ENCODE assay signal across 26 cellular contexts in the genomic region with DNA sequence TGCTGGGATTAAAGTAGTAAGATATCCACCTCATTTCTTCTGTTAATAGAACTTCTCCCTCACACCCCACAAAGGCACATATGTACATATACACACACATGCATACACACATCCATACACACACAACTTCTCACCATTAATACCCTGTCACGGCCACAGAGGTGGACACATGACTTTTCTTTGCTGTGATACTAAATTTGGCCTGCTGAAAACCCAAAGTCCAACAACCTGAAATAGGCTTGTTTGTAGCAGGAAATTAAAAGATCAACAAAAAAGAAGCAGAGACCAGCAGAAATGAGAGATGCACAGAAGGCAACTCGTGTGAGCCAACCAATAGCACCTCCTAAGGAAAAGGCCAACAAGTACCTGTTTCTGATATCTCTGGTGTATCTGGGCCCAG.
"Had no signal": no experiment of that assay in that cellular context is flagged by ENCODE, and none has a peak within 500 bp of the region (broad histone marks: within the 10 kb centered on the region; RNA-seq: fewer than 3 reads in every experiment).

No MANE protein-coding gene starts in this region.

- ATAC-seq: left cardiac atrium; left lung; natural killer cell; sciatic nerve; stimulated activated naive CD8-positive, alpha-beta T cell treated with anti-CD3 and anti-CD28 coated beads, Interleukin-15, Interleukin-2, amounts not matched to agents 100 U/mL and 50 U/mL, for 24 hours had no signal

- H3K9me3 ChIP-seq: ovary, right atrium auricular region, testis, thyroid gland, transverse colon, vagina had no signal

- H3K36me3 ChIP-seq: left lung, ovary, right atrium auricular region, stomach, thyroid gland, transverse colon, upper lobe of left lung, vagina had no signal

- H3K27ac ChIP-seq: hepatocyte, left lung, ovary, right atrium auricular region, skin epidermis, stomach, testis, thyroid gland, transverse colon, upper lobe of left lung, vagina had no signal

- FAIRE-seq: keratinocyte had no signal

- H3K4me1 ChIP-seq: left lung, testis, thyroid gland, transverse colon, upper lobe of left lung, vagina had no signal

- H3K4me3 ChIP-seq: hepatocyte, left lung, lung, ovary, right atrium auricular region, skin epidermis, stomach, testis, thyroid gland, transverse colon, upper lobe of left lung, vagina had no signal

- H3K27me3 ChIP-seq: hepatocyte, left lung, ovary, right atrium auricular region, stomach, testis, thyroid gland, transverse colon, upper lobe of left lung, vagina had no signal

- DNase-seq: kidney glomerular epithelial cell; left cardiac atrium; left lung; mesendoderm; naive B cell; natural killer cell; nephron progenitor cell; ovary; stimulated activated CD4-positive, alpha-beta T cell treated with anti-CD3 and anti-CD28 coated beads, Interleukin-12 subunit alpha, Interleukin-12 subunit beta, amount 100 ng/mL, for 4 hours; stimulated activated CD4-positive, alpha-beta T cell treated with anti-CD3 and anti-CD28 coated beads, Interleukin-15, amount 100 ng/mL, for 24 hours; stimulated activated CD4-positive, alpha-beta T cell treated with anti-CD3 and anti-CD28 coated beads, Interleukin-2, amount 100 ng/mL, for 24 hours; stimulated activated CD4-positive, alpha-beta T cell treated with anti-CD3 and anti-CD28 coated beads, Interleukin-4, amount 100 ng/mL, for 1 hour; stimulated activated naive B cell treated with anti-CD40 and anti-IgM and Interleukin-4, amounts not matched to agents 10 μg/mL and 1 μg/mL and 100 μg/mL, for 72 hours; stimulated activated naive CD8-positive, alpha-beta T cell treated with anti-CD3 and anti-CD28 coated beads, Interleukin-15, Interleukin-2, amounts not matched to agents 100 U/mL and 50 U/mL, for 24 hours; stomach; testis; thyroid gland; transverse colon; upper lobe of left lung had no signal
